ENCODE assay signal across 13 cellular contexts in genomic region chr1:154478013-154478412, GRCh38. TPM values are rescaled to one million over a fixed set of nuclear protein-coding genes. Genes with fewer than 3 reads are reported as not detected.
A peak's percentile ranks its signal among the peaks of the same experiment; 100 is the strongest.
DNase-seq lines count a peak whose midpoint lies in the region; ATAC-seq and TF ChIP-seq lines count a peak whose summit lies in the region.
"Had no signal": no experiment of that assay in that cellular context is flagged by ENCODE, and none has a peak within 500 bp of the region (broad histone marks: within the 10 kb centered on the region; RNA-seq: fewer than 3 reads in every experiment).

No MANE protein-coding gene starts in this region.

- H3K9ac ChIP-seq in Karpas-422 (ENCODE audit: low read length): no peak overlapping the region

- H3K9me3 ChIP-seq in Karpas-422 (ENCODE audit: low read length): no peaks in the 10 kb centered on the region
- H3K9me3 ChIP-seq in mucosa of descending colon: no peaks in the 10 kb centered on the region
- no peaks in the 10 kb centered on the region for H3K9me3 ChIP-seq in spleen
- no peaks in the 10 kb centered on the region for H3K9me3 ChIP-seq in BE2C
- H3K9me3 ChIP-seq: HAP-1 had no signal

- no peaks in the 10 kb centered on the region for H3K79me2 ChIP-seq in Karpas-422 (ENCODE audit: low read length)

- H4K20me1 ChIP-seq in Karpas-422 (ENCODE audit: insufficient read depth, low read depth, low read length): no peaks in the 10 kb centered on the region

- no peak overlapping the region for H3K4me2 ChIP-seq in Karpas-422 (ENCODE audit: low read depth, low read length, poor library complexity, severe bottlenecking)

- no peaks in the 10 kb centered on the region for H3K27me3 ChIP-seq in Karpas-422 (ENCODE audit: low read length)
- no peaks in the 10 kb centered on the region for H3K27me3 ChIP-seq in spleen (replicated peaks in 1 of 7)
- no peaks in the 10 kb centered on the region for H3K27me3 ChIP-seq in BE2C

- TF ChIP-seq CTCF in VCaP (conservative IDR thresholded peaks at IDR 0.05) (no peak), mucosa of descending colon (IDR thresholded peaks at IDR 0.05) (no peak), spleen (IDR thresholded peaks at IDR 0.05 in 8 of 11, conservative IDR thresholded peaks at IDR 0.05 in 3 of 11) (no peak), BE2C (IDR thresholded peaks at IDR 0.05; ENCODE audit: low read depth, low read length) (no peak)

- H3K4me3 ChIP-seq in Karpas-422 (ENCODE audit: low read length) (no peak overlapping the region), mucosa of descending colon (no peak overlapping the region), spleen (no peak overlapping the region), BE2C (ENCODE audit: low read depth, low read length) (no peak overlapping the region)
- H3K4me3 ChIP-seq: HAP-1 had no signal

- DNase-seq in Karpas-422 (no peak), mucosa of descending colon (peak; percentile 62 to 92 (median 68)), spleen (no peak), BE2C (no peak)
- DNase-seq: DND-41, NCI-H1092, NCI-H2107 had no signal

- ATAC-seq in mucosa of descending colon (peak; percentile 87), GM18498 (IDR thresholded peaks at IDR 0.05; ENCODE audit: unreplicated experiment) (no peak), GM21619 (IDR thresholded peaks at IDR 0.05; ENCODE audit: unreplicated experiment) (no peak)

- 74 to 89% (median 75%) methylated on average over 8 of the region's 8 CpGs for WGBS in spleen, 5 donors

- intact Hi-C loops in mucosa of descending colon (cut with DNase I, micrococcal nuclease) (loop anchor here in 1 of 2 donors (2.0 kb wide), 1 partner anchor 73 kb away; the partner anchor contains the start of gene IL6R), spleen (cut with DNase I; ENCODE audit: low total_unique reads) (no loop called here)

- H3K4me1 ChIP-seq in Karpas-422 (ENCODE audit: low read length): peaks cover 17% of the 10 kb centered on the region
- peaks cover 18% of the 10 kb centered on the region for H3K4me1 ChIP-seq in mucosa of descending colon (ENCODE audit: low read depth)
- peaks cover 8 to 58% (median 26%) of the 10 kb centered on the region in 6 donors for H3K4me1 ChIP-seq in spleen
- peaks cover 19% of the 10 kb centered on the region for H3K4me1 ChIP-seq in BE2C
- H3K4me1 ChIP-seq: HAP-1 had no signal

- peak overlapping the region; percentile 87; the same call in 1 of the 2 replicates for H2AFZ ChIP-seq in Karpas-422 (ENCODE audit: low read length)

- TF ChIP-seq POLR2A in spleen (IDR thresholded peaks at IDR 0.05): no peak

- no peaks in the 10 kb centered on the region for H3K36me3 ChIP-seq in Karpas-422 (ENCODE audit: insufficient read depth, low read length)
- H3K36me3 ChIP-seq in mucosa of descending colon (ENCODE audit: low read depth): no peaks in the 10 kb centered on the region
- peaks cover 0 to 7% (median 0%) of the 10 kb centered on the region in 6 donors for H3K36me3 ChIP-seq in spleen
- H3K36me3 ChIP-seq in BE2C: no peaks in the 10 kb centered on the region
- H3K36me3 ChIP-seq: HAP-1 had no signal

- no peaks in the 10 kb centered on the region for H3K9me2 ChIP-seq in Karpas-422 (replicated peaks; ENCODE audit: insufficient read depth, low read length)

- no peak overlapping the region for H3K27ac ChIP-seq in Karpas-422 (ENCODE audit: low read length)
- H3K27ac ChIP-seq in VCaP: peak overlapping the region; percentile 53
- peak overlapping the region in 5 of 8 donors; percentile 16 to 54 (median 31) for H3K27ac ChIP-seq in spleen

RNA-seq across cellular contexts. Expression of gene TDRD10, which starts 24.0 kb away (rescaled TPM):
- total RNA-seq in Karpas-422 (2014; rRNA removed; shearing (Covaris generic); ENCODE audit: low replicate concordance): not detected in 2 replicates
- 1 to 10 TPM in 1 of 3 donors, under 1 TPM in 2; 0.65 to 2.0 (median 0.72) TPM for total RNA-seq in mucosa of descending colon
- 10 to 100 TPM in 2 of 7 donors, 1 to 10 TPM in 5; 2.4 to 14.0 (median 8.3) TPM for total RNA-seq in spleen
- 10 to 100 TPM in 2 of 3 donors, 1 to 10 TPM in 1; 4.9 to 12.8 (median 12.0) TPM for polyA plus RNA-seq in spleen
- polyA plus RNA-seq in BE2C (2012; ENCODE audit: insufficient read depth, insufficient read length, low read depth): not detected
- total RNA-seq: CD4-positive, alpha-beta memory T cell had no signal
- polyA plus RNA-seq: CD4-positive, alpha-beta memory T cell; IgD-negative memory B cell had no signal

RNA-seq across cellular contexts. Expression of gene SHE, which starts 24.2 kb away (rescaled TPM):
- not detected in 2 replicates for total RNA-seq in Karpas-422 (2014; rRNA removed; shearing (Covaris generic); ENCODE audit: low replicate concordance)
- total RNA-seq in mucosa of descending colon (1 to 10 TPM; 3.6 to 7.7 (median 6.0) TPM), spleen (10 to 100 TPM; 25.0 to 54.7 (median 35.7) TPM)
- 10 to 100 TPM in 2 of 3 donors, 1 to 10 TPM in 1; 8.2 to 20.5 (median 14.0) TPM for polyA plus RNA-seq in spleen
- polyA plus RNA-seq in BE2C (2012; ENCODE audit: insufficient read depth, insufficient read length, low read depth): not detected
- total RNA-seq: CD4-positive, alpha-beta memory T cell had no signal
- polyA plus RNA-seq: CD4-positive, alpha-beta memory T cell; IgD-negative memory B cell had no signal

Comparison
In these comparisons a context has a peak if more than half of its experiments do, and no peak if none do; other contexts are left out.
1. DNase-seq: peak in mucosa of descending colon (3 of 3); none in Karpas-422 (single experiment), spleen (single experiment) and BE2C (single experiment).